ENCODE assay signal across 1 cellular context in the genomic region with DNA sequence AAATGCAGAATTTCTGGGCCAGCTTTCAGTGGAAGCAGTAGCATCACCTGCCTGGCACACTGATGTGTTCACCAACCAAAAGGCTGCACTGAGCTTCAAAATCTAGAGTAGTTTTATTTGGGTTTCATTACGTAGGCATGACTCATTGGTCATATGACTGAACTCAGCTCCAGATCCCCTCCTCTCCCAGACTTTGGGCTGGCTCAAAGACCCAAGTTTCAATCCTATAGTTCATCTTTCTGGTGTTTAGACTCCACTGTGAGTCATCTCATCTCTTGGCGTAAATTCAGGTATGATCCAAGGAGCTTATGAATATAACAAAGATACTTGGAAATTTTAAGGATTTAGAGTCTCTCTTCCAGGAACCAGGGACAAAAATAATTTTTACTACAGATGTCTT.
TF ChIP-seq lines count a peak whose summit lies in the region.

No MANE protein-coding gene starts in this region.

TF ChIP-seq in HEK293, 187 proteins besides CTCF, POLR2A, EP300 and RAD21 (continued from another document):
- TF ChIP-seq, protein P1, sequence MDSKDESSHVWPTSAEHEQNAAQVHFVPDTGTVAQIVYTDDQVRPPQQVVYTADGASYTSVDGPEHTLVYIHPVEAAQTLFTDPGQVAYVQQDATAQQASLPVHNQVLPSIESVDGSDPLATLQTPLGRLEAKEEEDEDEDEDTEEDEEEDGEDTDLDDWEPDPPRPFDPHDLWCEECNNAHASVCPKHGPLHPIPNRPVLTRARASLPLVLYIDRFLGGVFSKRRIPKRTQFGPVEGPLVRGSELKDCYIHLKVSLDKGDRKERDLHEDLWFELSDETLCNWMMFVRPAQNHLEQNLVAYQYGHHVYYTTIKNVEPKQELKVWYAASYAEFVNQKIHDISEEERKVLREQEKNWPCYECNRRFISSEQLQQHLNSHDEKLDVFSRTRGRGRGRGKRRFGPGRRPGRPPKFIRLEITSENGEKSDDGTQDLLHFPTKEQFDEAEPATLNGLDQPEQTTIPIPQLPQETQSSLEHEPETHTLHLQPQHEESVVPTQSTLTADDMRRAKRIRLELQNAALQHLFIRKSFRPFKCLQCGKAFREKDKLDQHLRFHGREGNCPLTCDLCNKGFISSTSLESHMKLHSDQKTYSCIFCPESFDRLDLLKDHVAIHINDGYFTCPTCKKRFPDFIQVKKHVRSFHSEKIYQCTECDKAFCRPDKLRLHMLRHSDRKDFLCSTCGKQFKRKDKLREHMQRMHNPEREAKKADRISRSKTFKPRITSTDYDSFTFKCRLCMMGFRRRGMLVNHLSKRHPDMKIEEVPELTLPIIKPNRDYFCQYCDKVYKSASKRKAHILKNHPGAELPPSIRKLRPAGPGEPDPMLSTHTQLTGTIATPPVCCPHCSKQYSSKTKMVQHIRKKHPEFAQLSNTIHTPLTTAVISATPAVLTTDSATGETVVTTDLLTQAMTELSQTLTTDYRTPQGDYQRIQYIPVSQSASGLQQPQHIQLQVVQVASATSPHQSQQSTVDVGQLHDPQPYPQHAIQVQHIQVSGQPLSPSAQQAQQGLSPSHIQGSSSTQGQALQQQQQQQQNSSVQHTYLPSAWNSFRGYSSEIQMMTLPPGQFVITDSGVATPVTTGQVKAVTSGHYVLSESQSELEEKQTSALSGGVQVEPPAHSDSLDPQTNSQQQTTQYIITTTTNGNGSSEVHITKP (tag by site-specific recombination; IDR thresholded peaks at IDR 0.05): peak; percentile 79
- TF ChIP-seq MZF1 (tag by site-specific recombination; IDR thresholded peaks at IDR 0.05; ENCODE audit: borderline replicate concordance) (0 out of 2 replicates have a peak, but pooled peaks have one; percentile 53), ZBTB8A (tag by site-specific recombination; IDR thresholded peaks at IDR 0.05) (no peak), ZNF366 (tag by site-specific recombination; conservative IDR thresholded peaks at IDR 0.05) (peak; percentile 83), ZNF629 (tag by site-specific recombination; IDR thresholded peaks at IDR 0.05) (peak; percentile 88), ZNF837 (tag by site-specific recombination; IDR thresholded peaks at IDR 0.05) (no peak)
